Comparison of ENCODE assay signal across 7 cellular contexts in genomic region chr10:97422921-97423420, GRCh38.
DNase-seq lines count a peak whose midpoint lies in the region; ATAC-seq lines count a peak whose summit lies in the region.
"Had no signal": no experiment of that assay in that cellular context is flagged by ENCODE, and none has a peak within 500 bp of the region (broad histone marks: within the 10 kb centered on the region; RNA-seq: fewer than 3 reads in every experiment).

No MANE protein-coding gene starts in this region.

- H3K27ac Mint-ChIP-seq in stimulated activated naive CD8-positive, alpha-beta T cell treated with anti-CD3 and anti-CD28 coated beads, Interleukin-15, amount 100 ng/mL, for 72 hours: peak overlapping the region; percentile 94 to 95

- peak overlapping the region; percentile 62 for H3K27ac ChIP-seq in caudate nucleus (ENCODE audit: low read depth, low read length)
- H3K27ac ChIP-seq: VCaP had no signal

- ATAC-seq in stimulated activated naive CD8-positive, alpha-beta T cell treated with anti-CD3 and anti-CD28 coated beads, Interleukin-15, amount 100 ng/mL, for 72 hours: peak; percentile 60

- H3K4me3 Mint-ChIP-seq in stimulated activated naive CD8-positive, alpha-beta T cell treated with anti-CD3 and anti-CD28 coated beads, Interleukin-15, amount 100 ng/mL, for 72 hours: peak overlapping the region; percentile 77 to 79

- H3K4me1 Mint-ChIP-seq in stimulated activated naive CD8-positive, alpha-beta T cell treated with anti-CD3 and anti-CD28 coated beads, Interleukin-15, amount 100 ng/mL, for 72 hours: peaks cover 75% of the 10 kb centered on the region

- no peaks in the 10 kb centered on the region for H3K27me3 Mint-ChIP-seq in stimulated activated naive CD8-positive, alpha-beta T cell treated with anti-CD3 and anti-CD28 coated beads, Interleukin-15, amount 100 ng/mL, for 72 hours

- peak; percentile 54 for DNase-seq in activated T-cell treated with anti-CD3 and anti-CD28 coated beads for 24 hours (ENCODE audit: low read depth)
- DNase-seq in activated T-cell treated with anti-CD3 and anti-CD28 coated beads for 4 hours: no peak
- DNase-seq in caudate nucleus (lab: John Stamatoyannopoulos, UW): peak in 17 of 61 donors; percentile 8 to 80 (median 24)
- peak in 1 of 2 donors; percentile 70 for DNase-seq in stimulated activated naive CD8-positive, alpha-beta T cell treated with anti-CD3 and anti-CD28 coated beads, Interleukin-15, amount 100 ng/mL, for 72 hours
- no peak for DNase-seq in NCI-H2029 treated with DMSO at 0.1 percent for 48 hours (lab: John Stamatoyannopoulos, UW)
- DNase-seq in SKM-1 treated with dmso at 0.1 percent for 144 hours (lab: John Stamatoyannopoulos, UW; ENCODE audit: unreplicated experiment): no peak

- no peaks in the 10 kb centered on the region for H3K9me3 Mint-ChIP-seq in stimulated activated naive CD8-positive, alpha-beta T cell treated with anti-CD3 and anti-CD28 coated beads, Interleukin-15, amount 100 ng/mL, for 72 hours
